ENCODE assay signal across 1 cellular context in the genomic region with DNA sequence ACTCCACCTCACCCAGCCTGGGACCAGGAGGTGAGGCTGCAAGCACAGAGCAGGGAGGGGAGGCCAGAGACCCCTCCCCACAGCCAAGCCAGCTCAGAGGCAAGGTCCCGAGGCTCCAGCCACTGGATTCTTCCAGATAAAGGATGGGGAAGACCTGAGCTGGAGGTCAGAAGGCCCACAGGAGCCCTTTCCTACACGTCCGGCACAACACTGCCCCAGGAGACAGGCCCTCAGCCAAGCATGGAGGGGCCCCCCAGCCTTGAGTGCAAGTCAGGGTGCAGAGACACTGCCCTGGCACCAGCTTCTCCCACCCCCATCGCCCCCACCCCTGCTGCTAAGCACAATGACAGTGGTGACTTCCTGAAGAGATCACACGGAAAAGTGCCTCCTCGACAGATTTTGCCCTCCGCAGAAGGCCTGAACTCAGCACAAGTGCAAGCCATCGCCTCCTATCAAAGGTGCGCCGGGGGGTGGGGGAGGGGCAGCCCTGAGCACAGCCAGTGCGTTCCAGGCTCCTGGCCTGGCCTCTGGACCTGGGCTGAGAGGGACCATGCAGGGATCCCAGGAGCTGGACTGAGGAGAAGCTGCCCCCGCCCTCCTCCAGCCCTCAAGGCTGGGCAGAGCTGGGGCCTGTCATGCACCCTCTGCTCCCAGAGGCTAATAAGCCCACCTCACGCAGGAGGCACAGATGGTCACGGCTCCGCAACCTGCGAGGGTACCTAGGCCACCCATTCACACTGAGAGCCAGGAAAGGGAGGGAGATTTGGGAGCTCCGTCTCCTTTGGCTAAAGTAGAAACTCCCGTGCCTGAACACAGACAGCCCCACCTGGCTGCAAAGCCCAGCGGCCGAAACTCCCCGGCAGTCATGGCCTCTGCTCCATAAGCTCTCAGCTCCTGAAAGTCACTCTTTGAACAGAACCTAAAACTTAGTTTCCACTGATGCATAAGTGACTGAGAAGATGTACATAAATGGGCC.
TF ChIP-seq lines count a peak whose summit lies in the region.

No MANE protein-coding gene starts in this region.

TF ChIP-seq in HepG2, 621 proteins besides CTCF, POLR2A, EP300 and RAD21 (continued from another document and continues in another):
- TF ChIP-seq RFXAP (CRISPR knock-in tag; IDR thresholded peaks at IDR 0.05; ENCODE audit: borderline replicate concordance) (no peak), CCDC6 (CRISPR knock-in tag; IDR thresholded peaks at IDR 0.05) (no peak), ZNF713 (CRISPR knock-in tag; IDR thresholded peaks at IDR 0.05) (no peak), ZNF30 (CRISPR knock-in tag; IDR thresholded peaks at IDR 0.05) (no peak), REXO4 (CRISPR knock-in tag; IDR thresholded peaks at IDR 0.05; ENCODE audit: borderline replicate concordance) (no peak), ZNF563 (CRISPR knock-in tag; IDR thresholded peaks at IDR 0.05) (no peak), TCF12 (IDR thresholded peaks at IDR 0.05) (no peak), TCF12 (CRISPR knock-in tag; IDR thresholded peaks at IDR 0.05) (no peak), ZNF343 (CRISPR knock-in tag; IDR thresholded peaks at IDR 0.05) (0 out of 2 replicates have a peak, but pooled peaks have one; percentile 37), SMAD1 (CRISPR knock-in tag; IDR thresholded peaks at IDR 0.05; ENCODE audit: borderline replicate concordance, low read depth) (peak; percentile 24; the same call in 1 of the 2 replicates), ATAD3A (CRISPR knock-in tag; IDR thresholded peaks at IDR 0.05) (no peak), REPIN1 (CRISPR knock-in tag; IDR thresholded peaks at IDR 0.05; ENCODE audit: borderline replicate concordance, low read depth) (no peak), ZNF788 (CRISPR knock-in tag; IDR thresholded peaks at IDR 0.05; ENCODE audit: borderline replicate concordance) (no peak; the same call in 1 of the 2 replicates), ZBTB8A (CRISPR knock-in tag; IDR thresholded peaks at IDR 0.05; ENCODE audit: borderline replicate concordance, low read depth) (no peak), RFX3 (CRISPR knock-in tag; IDR thresholded peaks at IDR 0.05) (no peak), THAP8 (CRISPR knock-in tag; IDR thresholded peaks at IDR 0.05; ENCODE audit: borderline replicate concordance) (no peak), ARNT2 (CRISPR knock-in tag; IDR thresholded peaks at IDR 0.05; ENCODE audit: low read depth) (no peak), MTA3 (CRISPR knock-in tag; IDR thresholded peaks at IDR 0.05) (no peak), ARID4A (CRISPR knock-in tag; IDR thresholded peaks at IDR 0.05; ENCODE audit: borderline replicate concordance) (peak; percentile 67), GATAD2A (CRISPR knock-in tag; IDR thresholded peaks at IDR 0.05) (no peak), ZNF761 (CRISPR knock-in tag; conservative IDR thresholded peaks at IDR 0.05) (0 out of 2 replicates have a peak, but pooled peaks have one; percentile 75), CREM (IDR thresholded peaks at IDR 0.05) (no peak), CREM (CRISPR knock-in tag; IDR thresholded peaks at IDR 0.05) (no peak), RAD51 (IDR thresholded peaks at IDR 0.05; ENCODE audit: borderline replicate concordance) (no peak), ATRX (CRISPR knock-in tag; IDR thresholded peaks at IDR 0.05; ENCODE audit: borderline replicate concordance) (no peak), ELF4 (CRISPR knock-in tag; IDR thresholded peaks at IDR 0.05; ENCODE audit: borderline replicate concordance) (no peak), GRHL1 (CRISPR knock-in tag; conservative IDR thresholded peaks at IDR 0.05) (no peak), NKX3-1 (CRISPR knock-in tag; IDR thresholded peaks at IDR 0.05) (no peak), NCOR1 (IDR thresholded peaks at IDR 0.05; ENCODE audit: borderline replicate concordance, low read length) (no peak), ZNF614 (CRISPR knock-in tag; IDR thresholded peaks at IDR 0.05; ENCODE audit: borderline replicate concordance) (no peak), TGIF2 (CRISPR knock-in tag; IDR thresholded peaks at IDR 0.05) (no peak), RNF2 (conservative IDR thresholded peaks at IDR 0.05; ENCODE audit: low read depth) (no peak), BCL6 (CRISPR knock-in tag; IDR thresholded peaks at IDR 0.05) (no peak), CBX5 (CRISPR knock-in tag; IDR thresholded peaks at IDR 0.05; ENCODE audit: borderline replicate concordance) (no peak), ADNP (CRISPR knock-in tag; IDR thresholded peaks at IDR 0.05) (no peak), EEA1 (CRISPR knock-in tag; IDR thresholded peaks at IDR 0.05; ENCODE audit: borderline replicate concordance) (no peak), GATA4 (IDR thresholded peaks at IDR 0.05; ENCODE audit: borderline replicate concordance, low read depth) (no peak), KDM3A (CRISPR knock-in tag; IDR thresholded peaks at IDR 0.05; ENCODE audit: low read depth) (no peak), ZNF441 (CRISPR knock-in tag; IDR thresholded peaks at IDR 0.05; ENCODE audit: borderline replicate concordance) (no peak), RFX5 (IDR thresholded peaks at IDR 0.05; ENCODE audit: low read depth, low read length) (0 out of 2 replicates have a peak, but pooled peaks have one; percentile 13), ZFP36L2 (CRISPR knock-in tag; IDR thresholded peaks at IDR 0.05) (no peak), SAFB2 (CRISPR knock-in tag; IDR thresholded peaks at IDR 0.05; ENCODE audit: borderline replicate concordance, low read depth) (no peak), HCFC1 (IDR thresholded peaks at IDR 0.05; ENCODE audit: low read depth, low read length) (no peak), SRY (CRISPR knock-in tag; IDR thresholded peaks at IDR 0.05) (no peak), SAP130 (CRISPR knock-in tag; IDR thresholded peaks at IDR 0.05; ENCODE audit: low read depth) (peak; percentile 82), RELA (CRISPR knock-in tag; IDR thresholded peaks at IDR 0.05) (no peak), CHD2 (IDR thresholded peaks at IDR 0.05; ENCODE audit: low read depth, low read length) (peak; percentile 71; the same call in 1 of the 2 replicates), ZSCAN21 (CRISPR knock-in tag; IDR thresholded peaks at IDR 0.05; ENCODE audit: borderline replicate concordance) (peak; percentile 44; the same call in 1 of the 2 replicates), DRAP1 (CRISPR knock-in tag; IDR thresholded peaks at IDR 0.05) (no peak), PPARG (CRISPR knock-in tag; conservative IDR thresholded peaks at IDR 0.05) (no peak), MED1 (CRISPR knock-in tag; IDR thresholded peaks at IDR 0.05) (0 out of 2 replicates have a peak, but pooled peaks have one; percentile 28), TOE1 (CRISPR knock-in tag; IDR thresholded peaks at IDR 0.05) (no peak), SIX1 (CRISPR knock-in tag; IDR thresholded peaks at IDR 0.05; ENCODE audit: borderline replicate concordance) (no peak), ZNF816 (CRISPR knock-in tag; IDR thresholded peaks at IDR 0.05; ENCODE audit: borderline replicate concordance) (no peak), PCBP1 (IDR thresholded peaks at IDR 0.05; ENCODE audit: borderline replicate concordance, low read depth, low read length) (no peak)
- TF ChIP-seq, protein P1, sequence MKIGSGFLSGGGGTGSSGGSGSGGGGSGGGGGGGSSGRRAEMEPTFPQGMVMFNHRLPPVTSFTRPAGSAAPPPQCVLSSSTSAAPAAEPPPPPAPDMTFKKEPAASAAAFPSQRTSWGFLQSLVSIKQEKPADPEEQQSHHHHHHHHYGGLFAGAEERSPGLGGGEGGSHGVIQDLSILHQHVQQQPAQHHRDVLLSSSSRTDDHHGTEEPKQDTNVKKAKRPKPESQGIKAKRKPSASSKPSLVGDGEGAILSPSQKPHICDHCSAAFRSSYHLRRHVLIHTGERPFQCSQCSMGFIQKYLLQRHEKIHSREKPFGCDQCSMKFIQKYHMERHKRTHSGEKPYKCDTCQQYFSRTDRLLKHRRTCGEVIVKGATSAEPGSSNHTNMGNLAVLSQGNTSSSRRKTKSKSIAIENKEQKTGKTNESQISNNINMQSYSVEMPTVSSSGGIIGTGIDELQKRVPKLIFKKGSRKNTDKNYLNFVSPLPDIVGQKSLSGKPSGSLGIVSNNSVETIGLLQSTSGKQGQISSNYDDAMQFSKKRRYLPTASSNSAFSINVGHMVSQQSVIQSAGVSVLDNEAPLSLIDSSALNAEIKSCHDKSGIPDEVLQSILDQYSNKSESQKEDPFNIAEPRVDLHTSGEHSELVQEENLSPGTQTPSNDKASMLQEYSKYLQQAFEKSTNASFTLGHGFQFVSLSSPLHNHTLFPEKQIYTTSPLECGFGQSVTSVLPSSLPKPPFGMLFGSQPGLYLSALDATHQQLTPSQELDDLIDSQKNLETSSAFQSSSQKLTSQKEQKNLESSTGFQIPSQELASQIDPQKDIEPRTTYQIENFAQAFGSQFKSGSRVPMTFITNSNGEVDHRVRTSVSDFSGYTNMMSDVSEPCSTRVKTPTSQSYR (CRISPR knock-in tag; IDR thresholded peaks at IDR 0.05; ENCODE audit: borderline replicate concordance): peak; percentile 98
- TF ChIP-seq, protein P2, sequence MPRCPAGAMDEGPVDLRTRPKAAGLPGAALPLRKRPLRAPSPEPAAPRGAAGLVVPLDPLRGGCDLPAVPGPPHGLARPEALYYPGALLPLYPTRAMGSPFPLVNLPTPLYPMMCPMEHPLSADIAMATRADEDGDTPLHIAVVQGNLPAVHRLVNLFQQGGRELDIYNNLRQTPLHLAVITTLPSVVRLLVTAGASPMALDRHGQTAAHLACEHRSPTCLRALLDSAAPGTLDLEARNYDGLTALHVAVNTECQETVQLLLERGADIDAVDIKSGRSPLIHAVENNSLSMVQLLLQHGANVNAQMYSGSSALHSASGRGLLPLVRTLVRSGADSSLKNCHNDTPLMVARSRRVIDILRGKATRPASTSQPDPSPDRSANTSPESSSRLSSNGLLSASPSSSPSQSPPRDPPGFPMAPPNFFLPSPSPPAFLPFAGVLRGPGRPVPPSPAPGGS (CRISPR knock-in tag; IDR thresholded peaks at IDR 0.05): no peak
- TF ChIP-seq, protein P3, sequence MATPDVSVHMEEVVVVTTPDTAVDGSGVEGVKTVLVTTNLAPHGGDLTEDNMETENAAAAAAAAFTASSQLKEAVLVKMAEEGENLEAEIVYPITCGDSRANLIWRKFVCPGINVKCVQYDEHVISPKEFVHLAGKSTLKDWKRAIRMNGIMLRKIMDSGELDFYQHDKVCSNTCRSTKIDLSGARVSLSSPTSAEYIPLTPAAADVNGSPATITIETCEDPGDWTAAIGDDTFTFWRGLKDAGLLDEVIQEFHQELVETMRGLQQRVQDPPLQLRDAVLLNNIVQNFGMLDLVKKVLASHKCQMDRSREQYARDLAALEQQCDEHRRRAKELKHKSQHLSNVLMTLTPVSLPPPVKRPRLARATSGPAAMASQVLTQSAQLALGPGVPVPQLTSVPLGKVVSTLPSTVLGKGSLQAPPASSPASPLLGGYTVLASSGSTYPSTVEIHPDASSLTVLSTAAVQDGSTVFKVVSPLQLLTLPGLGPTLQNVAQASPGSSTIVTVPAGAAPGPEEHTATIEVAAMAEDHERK (CRISPR knock-in tag; IDR thresholded peaks at IDR 0.05; ENCODE audit: low read depth): no peak
- TF ChIP-seq, protein P4, sequence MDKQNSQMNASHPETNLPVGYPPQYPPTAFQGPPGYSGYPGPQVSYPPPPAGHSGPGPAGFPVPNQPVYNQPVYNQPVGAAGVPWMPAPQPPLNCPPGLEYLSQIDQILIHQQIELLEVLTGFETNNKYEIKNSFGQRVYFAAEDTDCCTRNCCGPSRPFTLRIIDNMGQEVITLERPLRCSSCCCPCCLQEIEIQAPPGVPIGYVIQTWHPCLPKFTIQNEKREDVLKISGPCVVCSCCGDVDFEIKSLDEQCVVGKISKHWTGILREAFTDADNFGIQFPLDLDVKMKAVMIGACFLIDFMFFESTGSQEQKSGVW (CRISPR knock-in tag; IDR thresholded peaks at IDR 0.05; ENCODE audit: borderline replicate concordance): no peak
